Comparison of ENCODE assay signal across 24 cellular contexts in the genomic region with DNA sequence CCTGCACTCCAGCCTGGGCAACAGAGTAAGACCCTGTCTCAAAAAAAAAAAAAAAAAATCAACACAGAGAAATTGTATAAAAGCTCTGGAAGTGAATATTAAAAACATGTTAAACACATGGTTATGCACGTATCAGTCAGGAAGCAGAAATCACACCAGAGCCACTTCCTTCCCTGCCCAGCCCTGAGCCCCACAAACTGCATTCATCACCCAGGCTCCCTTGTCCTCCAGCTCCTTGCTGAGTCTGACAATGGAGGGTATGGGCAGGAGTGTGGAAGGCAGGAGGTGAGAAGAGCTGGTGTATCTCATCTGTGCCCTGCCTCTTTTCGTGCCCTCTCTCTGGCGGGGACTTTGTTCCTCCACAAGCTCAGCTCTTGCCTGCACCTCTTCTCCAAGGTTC. TPM values are rescaled to one million over a fixed set of nuclear protein-coding genes. Genes with fewer than 3 reads are reported as not detected.
DNase-seq lines count a peak whose midpoint lies in the region; ATAC-seq, FAIRE-seq and TF ChIP-seq lines count a peak whose summit lies in the region.
"Had no signal": no experiment of that assay in that cellular context is flagged by ENCODE, and none has a peak within 500 bp of the region (broad histone marks: within the 10 kb centered on the region; RNA-seq: fewer than 3 reads in every experiment).

No MANE protein-coding gene starts in this region.

- no peaks in the 10 kb centered on the region for H4K20me1 ChIP-seq in BLaER1
- H4K20me1 ChIP-seq in MM.1S (ENCODE audit: insufficient read depth, low read length): no peaks in the 10 kb centered on the region

- TF ChIP-seq CTCF in kidney (IDR thresholded peaks at IDR 0.05; ENCODE audit: borderline replicate concordance, extremely low read depth, insufficient read depth) (no peak), MM.1S (IDR thresholded peaks at IDR 0.05; ENCODE audit: low read length) (no peak)

- H3K27me3 ChIP-seq in BLaER1 (no peaks in the 10 kb centered on the region), MM.1S (replicated peaks; ENCODE audit: insufficient read depth, low read length) (peaks cover 3% of the 10 kb centered on the region; the same call in 1 of the 2 replicates)
- H3K27me3 ChIP-seq in CD4-positive, alpha-beta memory T cell (ENCODE audit: insufficient read depth, low read length): no peaks in the 10 kb centered on the region
- H3K27me3 ChIP-seq: tibial artery had no signal

- POLR2A ChIA-PET in CD4-positive, alpha-beta memory T cell (lab: Charles Lee; ENCODE audit: partially characterized antibody): interaction anchor here (1.1 kb wide), 1 partner anchor 10 kb away, joined by 3 read pairs; no protein-coding TSS in a partner anchor

- peaks cover 29% of the 10 kb centered on the region for H3K9me3 ChIP-seq in BLaER1
- no peaks in the 10 kb centered on the region for H3K9me3 ChIP-seq in CD4-positive, alpha-beta memory T cell (ENCODE audit: control insufficient read depth in 1 of 2, low read length in 2 of 2)
- no peaks in the 10 kb centered on the region for H3K9me3 ChIP-seq in T-helper 17 cell (ENCODE audit: control insufficient read depth, low read length, poor library complexity, severe bottlenecking)
- no peaks in the 10 kb centered on the region for H3K9me3 ChIP-seq in kidney (ENCODE audit: control insufficient read depth in 1 of 2, low read length in 2 of 2)
- H3K9me3 ChIP-seq in MM.1S (replicated peaks; ENCODE audit: insufficient read depth, low read length): no peaks in the 10 kb centered on the region
- H3K9me3 ChIP-seq: prostate gland, tibial artery had no signal

- H3K4me1 Mint-ChIP-seq in CD4-positive, alpha-beta memory T cell: peaks cover 6 to 31% (median 17%) of the 10 kb centered on the region in 4 donors
- peaks cover 11% of the 10 kb centered on the region for H3K4me1 Mint-ChIP-seq in T-helper 17 cell

- no peak for DNase-seq in CD4-positive, alpha-beta memory T cell
- DNase-seq in T-helper 17 cell (no peak), kidney (peak; percentile 34), MM.1S (no peak), kidney glomerular epithelial cell (lab: John Stamatoyannopoulos, UW) (no peak)
- DNase-seq: activated CD4-positive, alpha-beta T cell treated with anti-CD3 and anti-CD28 coated beads for 1 hour; COR-L47; cortex of kidney; DND-41; H7; NCI-H2029; stimulated activated naive CD4-positive, alpha-beta T cell treated with Interleukin-2 at 50 U/mL for 16 hours; tibial artery had no signal

- H3K4me3 ChIP-seq in BLaER1 (no peak overlapping the region), kidney (ENCODE audit: low read length in 2 of 2) (no peak overlapping the region), MM.1S (ENCODE audit: low read length) (no peak overlapping the region)
- no peak overlapping the region for H3K4me3 ChIP-seq in CD4-positive, alpha-beta memory T cell (ENCODE audit: low read length in 2 of 2)
- H3K4me3 ChIP-seq: prostate gland, tibial artery had no signal

- H3K27ac ChIP-seq in BLaER1: no peak overlapping the region
- H3K27ac ChIP-seq in CD4-positive, alpha-beta memory T cell (ENCODE audit: low read depth, low read length): no peak overlapping the region
- H3K27ac ChIP-seq in kidney (ENCODE audit: low read depth in 2 of 2, low read length in 2 of 2): no peak overlapping the region
- no peak overlapping the region for H3K27ac ChIP-seq in MM.1S (ENCODE audit: low read length)
- H3K27ac ChIP-seq: KMS-11, prostate gland, tibial artery had no signal

- H3K9me3 Mint-ChIP-seq in CD4-positive, alpha-beta memory T cell: peaks cover 0 to 9% (median 2%) of the 10 kb centered on the region in 8 donors

- peaks cover 21 to 34% of the 10 kb centered on the region in 2 donors for H3K36me3 Mint-ChIP-seq in CD4-positive, alpha-beta memory T cell
- peaks cover 9% of the 10 kb centered on the region for H3K36me3 Mint-ChIP-seq in T-helper 17 cell (ENCODE audit: low read depth)

- no peaks in the 10 kb centered on the region for H3F3A ChIP-seq in MM.1S (ENCODE audit: insufficient read depth, low read length)

- peak overlapping the region in 6 of 8 donors; percentile 12 to 49 (median 32) for H3K4me3 Mint-ChIP-seq in CD4-positive, alpha-beta memory T cell
- no peak overlapping the region for H3K4me3 Mint-ChIP-seq in T-helper 17 cell
- H3K4me3 Mint-ChIP-seq: mesothelial cell of epicardium; T-helper 2 cell treated with Interferon-gamma antibody and Interleukin-4, amounts not matched to agents 5 μg/mL and 100 μg/mL, for 36 hours had no signal

- CTCF ChIA-PET in CD4-positive, alpha-beta memory T cell (lab: Charles Lee; ENCODE audit: partially characterized antibody): interaction anchor here (1.6 to 3.3 kb wide), 4 partner anchors 8 to 40 kb away, joined by 4 to 18 read pairs (median 8); a partner anchor contains a TSS

- peak overlapping the region; percentile 47 for H3K4me2 ChIP-seq in BLaER1
- no peak overlapping the region for H3K4me2 ChIP-seq in MM.1S (ENCODE audit: low read depth, low read length)
- H3K4me2 ChIP-seq: KMS-11 had no signal

- intact Hi-C loops in CD4-positive, alpha-beta memory T cell (cut with micrococcal nuclease): no loop called here
- intact Hi-C loops in kidney (cut with DNase I): no loop called here

- H3K36me3 ChIP-seq in BLaER1 (no peaks in the 10 kb centered on the region), kidney (ENCODE audit: control insufficient read depth in 1 of 2, insufficient read depth in 2 of 2, low read length in 2 of 2) (no peaks in the 10 kb centered on the region), MM.1S (replicated peaks; ENCODE audit: insufficient read depth, low read length) (no peaks in the 10 kb centered on the region)
- no peaks in the 10 kb centered on the region for H3K36me3 ChIP-seq in CD4-positive, alpha-beta memory T cell (ENCODE audit: insufficient read depth, low read length)
- H3K36me3 ChIP-seq: prostate gland had no signal

- H3K27ac Mint-ChIP-seq in CD4-positive, alpha-beta memory T cell: peak overlapping the region in 3 of 7 donors; percentile 30 to 80 (median 71)
- H3K27ac Mint-ChIP-seq in T-helper 17 cell: peak overlapping the region; percentile 60
- H3K27ac Mint-ChIP-seq: mesothelial cell of epicardium; T-helper 2 cell treated with Interferon-gamma antibody and Interleukin-4, amounts not matched to agents 5 μg/mL and 100 μg/mL, for 36 hours had no signal

- H3K27me3 Mint-ChIP-seq in CD4-positive, alpha-beta memory T cell: peaks cover 0 to 2% of the 10 kb centered on the region in 2 donors
- no peaks in the 10 kb centered on the region for H3K27me3 Mint-ChIP-seq in T-helper 17 cell

- H3K4me1 ChIP-seq in BLaER1: peaks cover 37% of the 10 kb centered on the region
- H3K4me1 ChIP-seq in CD4-positive, alpha-beta memory T cell (ENCODE audit: insufficient read depth, low read length): peaks cover 6% of the 10 kb centered on the region
- no peaks in the 10 kb centered on the region for H3K4me1 ChIP-seq in kidney (ENCODE audit: control insufficient read depth in 1 of 2, insufficient read depth in 1 of 2, low read depth in 1 of 2, low read length in 2 of 2)
- no peaks in the 10 kb centered on the region for H3K4me1 ChIP-seq in MM.1S (ENCODE audit: low read length)
- H3K4me1 ChIP-seq: prostate gland, tibial artery had no signal

- no peak overlapping the region for H2AFZ ChIP-seq in MM.1S (ENCODE audit: low read length)

- peak; percentile 61 for ATAC-seq in T-helper 17 cell
- no peak for ATAC-seq in GM19467 (IDR thresholded peaks at IDR 0.05; ENCODE audit: unreplicated experiment)

- no peaks in the 10 kb centered on the region for H3K79me2 ChIP-seq in MM.1S (ENCODE audit: low read length)

- no peak for FAIRE-seq in kidney (lab: Jason Lieb, UNC)
- FAIRE-seq: endometrium, RCC 7860 had no signal

- H3K9me2 ChIP-seq in MM.1S (replicated peaks; ENCODE audit: insufficient read depth, low read length): no peaks in the 10 kb centered on the region

- no peak overlapping the region for H3K9ac ChIP-seq in BLaER1
- H3K9ac ChIP-seq in kidney (ENCODE audit: low read length in 2 of 2): no peak overlapping the region
- no peak overlapping the region for H3K9ac ChIP-seq in MM.1S (ENCODE audit: low read length)
- H3K9ac ChIP-seq: KMS-11 had no signal

RNA-seq across cellular contexts. Expression of a gene that starts 12.1 kb away (rescaled TPM):
- total RNA-seq in CD4-positive, alpha-beta memory T cell: 1 to 10 TPM; 1.6 to 2.1 TPM
- 10 to 100 TPM in 1 of 2 donors, 1 to 10 TPM in 1; 6.4 to 13.1 TPM for polyA plus RNA-seq in CD4-positive, alpha-beta memory T cell
- total RNA-seq in T-helper 17 cell: 1 to 10 TPM; 2.9 to 8.4 TPM
- total RNA-seq in kidney: 33.2 TPM
- 35.1 TPM for polyA plus RNA-seq in kidney (ENCODE audit: insufficient read depth, low read depth, low replicate concordance)

RNA-seq across cellular contexts. Expression of a gene that starts 40.8 kb away (rescaled TPM):
- not detected for total RNA-seq in CD4-positive, alpha-beta memory T cell
- polyA plus RNA-seq in CD4-positive, alpha-beta memory T cell: not detected
- total RNA-seq in T-helper 17 cell (not detected), kidney (not detected)
- polyA plus RNA-seq in kidney (ENCODE audit: insufficient read depth, low read depth, low replicate concordance): not detected
- total RNA-seq: H7, mesothelial cell of epicardium, NCI-H460 had no signal
- polyA plus RNA-seq: adipose tissue, neural cell had no signal
